In the genomic region with DNA sequence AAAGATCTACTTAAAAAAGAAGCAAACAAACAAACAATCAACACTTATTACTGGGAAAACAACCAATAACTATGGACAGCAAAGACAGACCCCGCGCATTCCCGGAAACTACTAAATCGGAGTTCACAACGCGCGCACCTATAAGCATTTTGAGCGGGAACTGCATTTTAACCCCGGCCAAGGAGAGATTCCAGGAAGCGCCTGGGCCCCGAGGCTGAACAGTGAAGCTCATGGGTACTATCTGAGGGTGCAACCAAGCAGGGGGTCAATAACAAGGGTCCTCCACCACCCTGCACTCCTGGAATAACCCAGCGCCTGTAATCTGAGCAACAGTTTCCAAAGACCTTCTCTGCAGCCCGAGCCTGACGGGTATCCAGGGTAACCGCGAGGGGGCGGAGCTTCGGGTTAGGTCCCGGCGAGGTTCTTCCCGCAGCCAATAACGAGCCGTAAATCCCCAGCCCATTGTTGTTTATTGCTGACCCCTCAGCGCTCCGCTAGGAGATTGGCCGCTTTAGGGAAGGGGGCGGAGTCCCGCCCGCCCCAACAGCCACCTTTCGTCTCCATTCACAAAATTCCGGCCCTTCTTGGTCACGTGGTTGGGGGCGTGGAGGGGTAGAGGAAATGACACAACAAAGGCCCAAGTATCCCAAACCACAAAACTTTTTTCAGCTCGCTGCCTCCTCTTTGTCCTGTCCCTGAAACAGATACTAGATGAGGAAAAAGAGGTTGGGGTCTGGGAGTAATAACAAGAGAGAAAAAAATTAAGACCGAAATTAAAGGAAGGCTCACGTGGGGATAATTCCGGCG, we compare ENCODE assay signal across 1 cellular context.
TF ChIP-seq lines count a peak whose summit lies in the region.

No MANE protein-coding gene starts in this region.

TF ChIP-seq in A549, 52 proteins besides CTCF, POLR2A, EP300 and RAD21 (continued from another document):
- TF ChIP-seq HOXB13 (CRISPR knock-in tag; IDR thresholded peaks at IDR 0.05; ENCODE audit: low read depth): 0 out of 2 replicates have a peak, but pooled peaks have one; percentile 39
- TF ChIP-seq RARB (CRISPR knock-in tag; IDR thresholded peaks at IDR 0.05): no peak
- TF ChIP-seq ZC3H11A (IDR thresholded peaks at IDR 0.05): no peak
- TF ChIP-seq E2F6 (IDR thresholded peaks at IDR 0.05; ENCODE audit: borderline replicate concordance, low read depth): peak; percentile 88
- TF ChIP-seq, protein P1, sequence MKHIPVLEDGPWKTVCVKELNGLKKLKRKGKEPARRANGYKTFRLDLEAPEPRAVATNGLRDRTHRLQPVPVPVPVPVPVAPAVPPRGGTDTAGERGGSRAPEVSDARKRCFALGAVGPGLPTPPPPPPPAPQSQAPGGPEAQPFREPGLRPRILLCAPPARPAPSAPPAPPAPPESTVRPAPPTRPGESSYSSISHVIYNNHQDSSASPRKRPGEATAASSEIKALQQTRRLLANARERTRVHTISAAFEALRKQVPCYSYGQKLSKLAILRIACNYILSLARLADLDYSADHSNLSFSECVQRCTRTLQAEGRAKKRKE (CRISPR knock-in tag; IDR thresholded peaks at IDR 0.05; ENCODE audit: low read depth): 0 out of 2 replicates have a peak, but pooled peaks have one; percentile 14
- TF ChIP-seq TFCP2L1 (CRISPR knock-in tag; IDR thresholded peaks at IDR 0.05): no peak
- TF ChIP-seq RFX5 (IDR thresholded peaks at IDR 0.05): 0 out of 2 replicates have a peak, but pooled peaks have one; percentile 24
- TF ChIP-seq CHD4 (IDR thresholded peaks at IDR 0.05; ENCODE audit: borderline replicate concordance): no peak
- no peak for TF ChIP-seq CEBPB (IDR thresholded peaks at IDR 0.05)
- no peak for TF ChIP-seq CBX2 (IDR thresholded peaks at IDR 0.05; ENCODE audit: borderline replicate concordance, low read depth)
- no peak for TF ChIP-seq BCL3 (IDR thresholded peaks at IDR 0.05)
TF ChIP-seq in A549: peak in this region for 7.
